15 cellular contexts compared by ENCODE assay signal in genomic region chr11:126604461-126604860, GRCh38.
DNase-seq lines count a peak whose midpoint lies in the region; ATAC-seq lines count a peak whose summit lies in the region.
"Had no signal": no experiment of that assay in that cellular context is flagged by ENCODE, and none has a peak within 500 bp of the region (broad histone marks: within the 10 kb centered on the region; RNA-seq: fewer than 3 reads in every experiment).

No MANE protein-coding gene starts in this region.

- ATAC-seq in HG02798 (IDR thresholded peaks at IDR 0.05; ENCODE audit: poor library complexity, unreplicated experiment) (no peak), HG03196 (IDR thresholded peaks at IDR 0.05; ENCODE audit: unreplicated experiment) (no peak)
- ATAC-seq: A549; CD8-positive, alpha-beta T cell had no signal

- peak; percentile 48 for DNase-seq in NCI-H1092 treated with DMSO at 0.1 percent for 48 hours (lab: John Stamatoyannopoulos, UW)
- no peak for DNase-seq in NCI-H1092 (lab: John Stamatoyannopoulos, UW)
- peak; percentile 34 for DNase-seq in NCI-H2107 (lab: John Stamatoyannopoulos, UW)
- peak; percentile 53 for DNase-seq in NCI-H69 (lab: John Stamatoyannopoulos, UW)
- DNase-seq in posterior vena cava (ENCODE audit: low spot score) = peak; percentile 54
- no peak for DNase-seq in KBM-7
- DNase-seq: AML-193; Calu3; CD8-positive, alpha-beta T cell; DMS79 treated with DMSO at 0.1 percent for 48 hours; GF-D8; H9 had no signal

- intact Hi-C loops in posterior vena cava (cut with DNase I) = no loop called here

- in situ Hi-C loops in KBM-7 (cut with MboI; ENCODE audit: low pct_unique_long_range_greater_than_20kb, low sequenced_read_pairs) = no loop called here

Comparison
In these comparisons a context has a peak if more than half of its experiments do, and no peak if none do; other contexts are left out.
1. DNase-seq: peak in NCI-H1092 treated with DMSO at 0.1 percent for 48 hours (single experiment), NCI-H2107 (single experiment), NCI-H69 (single experiment) and posterior vena cava (single experiment); none in NCI-H1092 (single experiment) and KBM-7 (single experiment).